In the genomic region with DNA sequence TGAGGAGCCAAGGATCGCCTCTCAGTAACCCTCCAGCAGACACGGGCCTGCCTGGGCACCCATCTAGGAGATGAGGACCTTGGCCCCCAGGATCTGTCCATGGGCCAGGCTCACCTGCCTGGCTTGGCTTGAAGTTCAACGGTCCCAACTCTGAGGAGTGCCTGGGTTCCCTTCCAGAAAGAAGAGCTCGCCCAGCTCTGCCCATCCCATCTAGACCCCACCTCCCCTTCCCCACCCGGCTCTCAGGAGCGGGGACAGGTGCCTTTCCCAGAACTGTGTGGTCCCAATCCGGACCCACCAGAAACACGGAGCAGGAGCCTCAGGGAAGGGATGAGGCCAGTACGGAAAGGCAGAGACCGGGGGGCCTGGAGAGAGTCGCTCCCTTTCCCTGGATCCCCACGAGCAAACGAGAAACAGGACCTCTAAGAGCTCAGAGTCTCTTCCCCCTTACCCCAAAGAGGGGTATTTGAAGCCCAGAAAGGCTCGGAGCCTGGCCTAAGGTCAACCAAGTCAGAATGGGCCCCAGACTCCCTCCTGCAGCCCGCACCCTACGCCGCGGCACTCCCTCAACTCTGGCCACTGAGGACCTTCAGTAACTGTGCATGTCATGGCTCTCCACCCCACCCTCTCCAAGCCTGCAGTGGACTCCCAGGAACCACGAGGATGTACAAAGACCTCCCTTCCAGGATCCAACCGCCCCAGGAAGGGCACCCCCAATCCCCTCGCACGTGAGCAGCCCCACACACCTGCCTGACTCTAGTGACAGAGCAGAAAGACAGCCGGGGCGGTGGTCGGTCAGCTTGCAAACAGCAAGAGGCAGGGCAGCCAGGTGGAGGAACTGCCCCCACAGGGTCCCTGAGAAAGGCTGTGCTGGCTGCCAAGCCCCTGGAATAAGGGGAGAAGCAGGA, we compare ENCODE assay signal across 1 cellular context.
TF ChIP-seq lines count a peak whose summit lies in the region.

No MANE protein-coding gene starts in this region.

TF ChIP-seq in GM23338, 12 proteins besides CTCF, POLR2A, EP300 and RAD21:
- TF ChIP-seq POLR2AphosphoS5 (IDR thresholded peaks at IDR 0.05; ENCODE audit: low read depth), result no peak
- TF ChIP-seq, protein P1, sequence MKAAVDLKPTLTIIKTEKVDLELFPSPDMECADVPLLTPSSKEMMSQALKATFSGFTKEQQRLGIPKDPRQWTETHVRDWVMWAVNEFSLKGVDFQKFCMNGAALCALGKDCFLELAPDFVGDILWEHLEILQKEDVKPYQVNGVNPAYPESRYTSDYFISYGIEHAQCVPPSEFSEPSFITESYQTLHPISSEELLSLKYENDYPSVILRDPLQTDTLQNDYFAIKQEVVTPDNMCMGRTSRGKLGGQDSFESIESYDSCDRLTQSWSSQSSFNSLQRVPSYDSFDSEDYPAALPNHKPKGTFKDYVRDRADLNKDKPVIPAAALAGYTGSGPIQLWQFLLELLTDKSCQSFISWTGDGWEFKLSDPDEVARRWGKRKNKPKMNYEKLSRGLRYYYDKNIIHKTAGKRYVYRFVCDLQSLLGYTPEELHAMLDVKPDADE (IDR thresholded peaks at IDR 0.05), result no peak
- no peak for TF ChIP-seq ZNF331 (CRISPR knock-in tag; IDR thresholded peaks at IDR 0.05; ENCODE audit: low read depth)
- TF ChIP-seq, protein P2, sequence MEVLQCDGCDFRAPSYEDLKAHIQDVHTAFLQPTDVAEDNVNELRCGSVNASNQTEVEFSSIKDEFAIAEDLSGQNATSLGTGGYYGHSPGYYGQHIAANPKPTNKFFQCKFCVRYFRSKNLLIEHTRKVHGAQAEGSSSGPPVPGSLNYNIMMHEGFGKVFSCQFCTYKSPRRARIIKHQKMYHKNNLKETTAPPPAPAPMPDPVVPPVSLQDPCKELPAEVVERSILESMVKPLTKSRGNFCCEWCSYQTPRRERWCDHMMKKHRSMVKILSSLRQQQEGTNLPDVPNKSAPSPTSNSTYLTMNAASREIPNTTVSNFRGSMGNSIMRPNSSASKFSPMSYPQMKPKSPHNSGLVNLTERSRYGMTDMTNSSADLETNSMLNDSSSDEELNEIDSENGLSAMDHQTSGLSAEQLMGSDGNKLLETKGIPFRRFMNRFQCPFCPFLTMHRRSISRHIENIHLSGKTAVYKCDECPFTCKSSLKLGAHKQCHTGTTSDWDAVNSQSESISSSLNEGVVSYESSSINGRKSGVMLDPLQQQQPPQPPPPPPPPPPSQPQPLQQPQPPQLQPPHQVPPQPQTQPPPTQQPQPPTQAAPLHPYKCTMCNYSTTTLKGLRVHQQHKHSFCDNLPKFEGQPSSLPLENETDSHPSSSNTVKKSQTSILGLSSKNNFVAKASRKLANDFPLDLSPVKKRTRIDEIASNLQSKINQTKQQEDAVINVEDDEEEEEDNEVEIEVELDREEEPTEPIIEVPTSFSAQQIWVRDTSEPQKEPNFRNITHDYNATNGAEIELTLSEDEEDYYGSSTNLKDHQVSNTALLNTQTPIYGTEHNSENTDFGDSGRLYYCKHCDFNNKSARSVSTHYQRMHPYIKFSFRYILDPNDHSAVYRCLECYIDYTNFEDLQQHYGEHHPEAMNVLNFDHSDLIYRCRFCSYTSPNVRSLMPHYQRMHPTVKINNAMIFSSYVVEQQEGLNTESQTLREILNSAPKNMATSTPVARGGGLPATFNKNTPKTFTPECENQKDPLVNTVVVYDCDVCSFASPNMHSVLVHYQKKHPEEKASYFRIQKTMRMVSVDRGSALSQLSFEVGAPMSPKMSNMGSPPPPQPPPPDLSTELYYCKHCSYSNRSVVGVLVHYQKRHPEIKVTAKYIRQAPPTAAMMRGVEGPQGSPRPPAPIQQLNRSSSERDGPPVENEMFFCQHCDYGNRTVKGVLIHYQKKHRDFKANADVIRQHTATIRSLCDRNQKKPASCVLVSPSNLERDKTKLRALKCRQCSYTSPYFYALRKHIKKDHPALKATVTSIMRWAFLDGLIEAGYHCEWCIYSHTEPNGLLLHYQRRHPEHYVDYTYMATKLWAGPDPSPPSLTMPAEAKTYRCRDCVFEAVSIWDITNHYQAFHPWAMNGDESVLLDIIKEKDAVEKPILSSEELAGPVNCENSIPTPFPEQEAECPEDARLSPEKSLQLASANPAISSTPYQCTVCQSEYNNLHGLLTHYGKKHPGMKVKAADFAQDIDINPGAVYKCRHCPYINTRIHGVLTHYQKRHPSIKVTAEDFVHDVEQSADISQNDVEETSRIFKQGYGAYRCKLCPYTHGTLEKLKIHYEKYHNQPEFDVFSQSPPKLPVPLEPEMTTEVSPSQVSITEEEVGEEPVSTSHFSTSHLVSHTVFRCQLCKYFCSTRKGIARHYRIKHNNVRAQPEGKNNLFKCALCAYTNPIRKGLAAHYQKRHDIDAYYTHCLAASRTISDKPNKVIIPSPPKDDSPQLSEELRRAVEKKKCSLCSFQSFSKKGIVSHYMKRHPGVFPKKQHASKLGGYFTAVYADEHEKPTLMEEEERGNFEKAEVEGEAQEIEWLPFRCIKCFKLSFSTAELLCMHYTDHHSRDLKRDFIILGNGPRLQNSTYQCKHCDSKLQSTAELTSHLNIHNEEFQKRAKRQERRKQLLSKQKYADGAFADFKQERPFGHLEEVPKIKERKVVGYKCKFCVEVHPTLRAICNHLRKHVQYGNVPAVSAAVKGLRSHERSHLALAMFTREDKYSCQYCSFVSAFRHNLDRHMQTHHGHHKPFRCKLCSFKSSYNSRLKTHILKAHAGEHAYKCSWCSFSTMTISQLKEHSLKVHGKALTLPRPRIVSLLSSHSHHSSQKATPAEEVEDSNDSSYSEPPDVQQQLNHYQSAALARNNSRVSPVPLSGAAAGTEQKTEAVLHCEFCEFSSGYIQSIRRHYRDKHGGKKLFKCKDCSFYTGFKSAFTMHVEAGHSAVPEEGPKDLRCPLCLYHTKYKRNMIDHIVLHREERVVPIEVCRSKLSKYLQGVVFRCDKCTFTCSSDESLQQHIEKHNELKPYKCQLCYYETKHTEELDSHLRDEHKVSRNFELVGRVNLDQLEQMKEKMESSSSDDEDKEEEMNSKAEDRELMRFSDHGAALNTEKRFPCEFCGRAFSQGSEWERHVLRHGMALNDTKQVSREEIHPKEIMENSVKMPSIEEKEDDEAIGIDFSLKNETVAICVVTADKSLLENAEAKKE (CRISPR knock-in tag; IDR thresholded peaks at IDR 0.05), result no peak
